Comparison of ENCODE assay signal across 1 cellular context in genomic region chr6:27332692-27333641, GRCh38.
TF ChIP-seq lines count a peak whose summit lies in the region.

No MANE protein-coding gene starts in this region.

TF ChIP-seq in K562, 482 proteins besides CTCF, POLR2A, EP300 and RAD21 (continued from another document and continues in another):
- TF ChIP-seq RERE (CRISPR knock-in tag; IDR thresholded peaks at IDR 0.05; ENCODE audit: borderline replicate concordance) (no peak), TCF15 (CRISPR knock-in tag; IDR thresholded peaks at IDR 0.05) (no peak), JUN (IDR thresholded peaks at IDR 0.05; ENCODE audit: borderline replicate concordance, low read depth, low read length) (no peak), JUN (CRISPR knock-in tag; IDR thresholded peaks at IDR 0.05; ENCODE audit: borderline replicate concordance) (no peak), ELF2 (CRISPR knock-in tag; IDR thresholded peaks at IDR 0.05) (no peak), ZBTB49 (CRISPR knock-in tag; IDR thresholded peaks at IDR 0.05; ENCODE audit: borderline replicate concordance) (0 out of 2 replicates have a peak, but pooled peaks have one; percentile 28), CGGBP1 (CRISPR knock-in tag; IDR thresholded peaks at IDR 0.05) (no peak), GATAD2B (IDR thresholded peaks at IDR 0.05; ENCODE audit: borderline replicate concordance) (peak; percentile 82), SPI1 (IDR thresholded peaks at IDR 0.05; ENCODE audit: borderline replicate concordance, low read depth, low read length) (0 out of 2 replicates have a peak, but pooled peaks have one; percentile 1), ZNF41 (CRISPR knock-in tag; conservative IDR thresholded peaks at IDR 0.05) (0 out of 2 replicates have a peak, but pooled peaks have one; percentile 47), NCOA1 (IDR thresholded peaks at IDR 0.05; ENCODE audit: low read depth) (peak; percentile 30; the same call in 1 of the 2 replicates), ZBTB9 (CRISPR knock-in tag; IDR thresholded peaks at IDR 0.05) (no peak), RB1 (IDR thresholded peaks at IDR 0.05; ENCODE audit: low read depth) (peak; percentile 68; the same call in 1 of the 2 replicates), YY1 (IDR thresholded peaks at IDR 0.05; ENCODE audit: borderline replicate concordance in 1 of 3, control insufficient read depth in 1 of 3, extremely low read depth in 1 of 3, insufficient read depth in 3 of 3, insufficient read length in 1 of 3, insufficient replicate concordance in 2 of 3, low read depth in 1 of 3, low read length in 2 of 3) (peak in 1 of 3 experiments; percentile 33), CBFA2T3 (IDR thresholded peaks at IDR 0.05) (no peak), IRF1 (CRISPR knock-in tag; IDR thresholded peaks at IDR 0.05; ENCODE audit: borderline replicate concordance) (no peak), POLR2AphosphoS2 (IDR thresholded peaks at IDR 0.05; ENCODE audit: low read length) (no peak), HNRNPUL1 (IDR thresholded peaks at IDR 0.05; ENCODE audit: low read length) (no peak), EHMT2 (IDR thresholded peaks at IDR 0.05) (no peak), CHAMP1 (IDR thresholded peaks at IDR 0.05) (peak; percentile 53; the same call in 1 of the 2 replicates), ZNF165 (CRISPR knock-in tag; IDR thresholded peaks at IDR 0.05; ENCODE audit: borderline replicate concordance) (no peak), ZNF384 (IDR thresholded peaks at IDR 0.05; ENCODE audit: low read depth, low read length) (0 out of 2 replicates have a peak, but pooled peaks have one; percentile 3), PTTG1 (tag; IDR thresholded peaks at IDR 0.05; ENCODE audit: low read depth) (no peak), ARHGAP35 (IDR thresholded peaks at IDR 0.05; ENCODE audit: partially characterized antibody) (no peak), CSDE1 (IDR thresholded peaks at IDR 0.05) (peak in 1 of 2 experiments; percentile 90; a peak in 2 of 4 replicates), MEF2D (tag; conservative IDR thresholded peaks at IDR 0.05; ENCODE audit: low read depth) (no peak), DIDO1 (tag; IDR thresholded peaks at IDR 0.05; ENCODE audit: low read depth) (no peak; the same call in 1 of the 2 replicates), NUFIP1 (IDR thresholded peaks at IDR 0.05; ENCODE audit: partially characterized antibody) (peak; percentile 75), CBX8 (IDR thresholded peaks at IDR 0.05; ENCODE audit: borderline replicate concordance, extremely low read depth, low read depth, low read length, poor library complexity, severe bottlenecking) (no peak), ZFPM2 (CRISPR knock-in tag; IDR thresholded peaks at IDR 0.05) (no peak), PHF8 (IDR thresholded peaks at IDR 0.05; ENCODE audit: borderline replicate concordance, low read length) (no peak; the same call in 1 of the 2 replicates), ZNF24 (IDR thresholded peaks at IDR 0.05) (peak; percentile 71; the same call in 1 of the 2 replicates), ZKSCAN3 (CRISPR knock-in tag; IDR thresholded peaks at IDR 0.05) (no peak), ZBTB40 (IDR thresholded peaks at IDR 0.05) (peak; percentile 88), ZBTB40 (CRISPR knock-in tag; IDR thresholded peaks at IDR 0.05) (no peak)
